14 cellular contexts compared by ENCODE assay signal in genomic region chr1:244858357-244858756, GRCh38. TPM values are rescaled to one million over a fixed set of nuclear protein-coding genes. Genes with fewer than 3 reads are reported as not detected.
DNase-seq lines count a peak whose midpoint lies in the region; ATAC-seq and TF ChIP-seq lines count a peak whose summit lies in the region.
"Had no signal": no experiment of that assay in that cellular context is flagged by ENCODE, and none has a peak within 500 bp of the region (broad histone marks: within the 10 kb centered on the region; RNA-seq: fewer than 3 reads in every experiment).

No MANE protein-coding gene starts in this region.

- TF ChIP-seq CTCF in NB4 (IDR thresholded peaks at IDR 0.05; ENCODE audit: low read depth, low read length) (no peak), neutrophil (IDR thresholded peaks at IDR 0.05) (no peak), CD14-positive monocyte (IDR thresholded peaks at IDR 0.05) (no peak)

- peak overlapping the region; percentile 84 for H3K4me3 ChIP-seq in NB4 (ENCODE audit: low read depth, low read length)
- no peak overlapping the region for H3K4me3 ChIP-seq in neutrophil (ENCODE audit: low read depth in 1 of 2, low read length in 1 of 2)

- no peaks in the 10 kb centered on the region for H3K27me3 ChIP-seq in neutrophil

- DNase-seq in activated CD4-positive, alpha-beta T cell treated with anti-CD3 and anti-CD28 coated beads, Interleukin-2, amount 10 ng/mL, durations not matched to agents 24 days and 14 days, result no peak
- DNase-seq in activated CD4-positive, alpha-beta T cell treated with anti-CD3 and anti-CD28 coated beads for 1 hour, result no peak
- DNase-seq in NB4 (ENCODE audit: low read depth), result no peak
- DNase-seq in activated naive CD8-positive, alpha-beta T cell treated with anti-CD3 and anti-CD28 coated beads, Interleukin-2, amount 50 U/mL, for 24 hours, result no peak
- no peak for DNase-seq in CD14-positive monocyte (ENCODE audit: low spot score)
- no peak for DNase-seq in activated CD8-positive, alpha-beta memory T cell treated with anti-CD3 and anti-CD28 coated beads, Interleukin-2, amount 50 U/mL, for 4 hours
- DNase-seq: ACHN; activated CD4-positive, CD25-positive, alpha-beta regulatory T cell treated with anti-CD3 and anti-CD28 coated beads, Interleukin-2, amount 50 U/mL, for 72 hours; GF-D8; MM.1S; NCI-H2081; NCI-H774 had no signal

- H3K4me3 Mint-ChIP-seq in activated CD4-positive, alpha-beta T cell treated with anti-CD3 and anti-CD28 coated beads, Interleukin-2, amount 10 ng/mL, durations not matched to agents 24 days and 14 days, result peak overlapping the region; percentile 43
- peak overlapping the region; percentile 64 for H3K4me3 Mint-ChIP-seq in activated naive CD8-positive, alpha-beta T cell treated with anti-CD3 and anti-CD28 coated beads, Interleukin-2, amount 50 U/mL, for 24 hours
- H3K4me3 Mint-ChIP-seq in CD14-positive monocyte, result no peak overlapping the region

- intact Hi-C loops in activated CD4-positive, alpha-beta T cell treated with anti-CD3 and anti-CD28 coated beads, Interleukin-2, amount 10 ng/mL, durations not matched to agents 24 days and 14 days (cut with micrococcal nuclease), result no loop called here
- intact Hi-C loops in CD14-positive monocyte (cut with micrococcal nuclease), result no loop called here

- no peak overlapping the region for H3K27ac Mint-ChIP-seq in activated CD4-positive, alpha-beta T cell treated with anti-CD3 and anti-CD28 coated beads, Interleukin-2, amount 10 ng/mL, durations not matched to agents 24 days and 14 days
- peak overlapping the region; percentile 65 for H3K27ac Mint-ChIP-seq in activated naive CD8-positive, alpha-beta T cell treated with anti-CD3 and anti-CD28 coated beads, Interleukin-2, amount 50 U/mL, for 24 hours
- peak overlapping the region in 1 of 7 donors; percentile 48 for H3K27ac Mint-ChIP-seq in CD14-positive monocyte

- no peaks in the 10 kb centered on the region for H3K9me3 ChIP-seq in neutrophil

- no peak for ATAC-seq in activated naive CD8-positive, alpha-beta T cell treated with anti-CD3 and anti-CD28 coated beads, Interleukin-2, amount 50 U/mL, for 24 hours
- ATAC-seq in GM21526 (IDR thresholded peaks at IDR 0.05; ENCODE audit: low FRiP score, unreplicated experiment), result no peak

- peak overlapping the region; percentile 12 for H3K27ac ChIP-seq in neutrophil

- H3K9me3 Mint-ChIP-seq in activated CD4-positive, alpha-beta T cell treated with anti-CD3 and anti-CD28 coated beads, Interleukin-2, amount 10 ng/mL, durations not matched to agents 24 days and 14 days, result no peaks in the 10 kb centered on the region
- H3K9me3 Mint-ChIP-seq in activated naive CD8-positive, alpha-beta T cell treated with anti-CD3 and anti-CD28 coated beads, Interleukin-2, amount 50 U/mL, for 24 hours, result no peaks in the 10 kb centered on the region
- no peaks in the 10 kb centered on the region for H3K9me3 Mint-ChIP-seq in CD14-positive monocyte

- no peaks in the 10 kb centered on the region for H3K27me3 Mint-ChIP-seq in activated CD4-positive, alpha-beta T cell treated with anti-CD3 and anti-CD28 coated beads, Interleukin-2, amount 10 ng/mL, durations not matched to agents 24 days and 14 days
- H3K27me3 Mint-ChIP-seq in activated naive CD8-positive, alpha-beta T cell treated with anti-CD3 and anti-CD28 coated beads, Interleukin-2, amount 50 U/mL, for 24 hours, result peaks cover 1% of the 10 kb centered on the region
- H3K27me3 Mint-ChIP-seq in CD14-positive monocyte (ENCODE audit: low read depth in 3 of 3), result peaks cover 0 to 3% (median 0%) of the 10 kb centered on the region in 3 donors

- TF ChIP-seq POLR2A in NB4 (IDR thresholded peaks at IDR 0.05; ENCODE audit: extremely low read depth, insufficient read length), result no peak

- peaks cover 75% of the 10 kb centered on the region for H3K36me3 ChIP-seq in neutrophil

- peaks cover 88% of the 10 kb centered on the region for H3K36me3 Mint-ChIP-seq in activated CD4-positive, alpha-beta T cell treated with anti-CD3 and anti-CD28 coated beads, Interleukin-2, amount 10 ng/mL, durations not matched to agents 24 days and 14 days (ENCODE audit: low read depth)
- peaks cover 95% of the 10 kb centered on the region for H3K36me3 Mint-ChIP-seq in activated naive CD8-positive, alpha-beta T cell treated with anti-CD3 and anti-CD28 coated beads, Interleukin-2, amount 50 U/mL, for 24 hours (ENCODE audit: low read depth)
- H3K36me3 Mint-ChIP-seq in CD14-positive monocyte, result peaks cover 83 to 88% of the 10 kb centered on the region in 2 donors

- H3K4me1 Mint-ChIP-seq in activated CD4-positive, alpha-beta T cell treated with anti-CD3 and anti-CD28 coated beads, Interleukin-2, amount 10 ng/mL, durations not matched to agents 24 days and 14 days, result peaks cover 68% of the 10 kb centered on the region
- H3K4me1 Mint-ChIP-seq in activated naive CD8-positive, alpha-beta T cell treated with anti-CD3 and anti-CD28 coated beads, Interleukin-2, amount 50 U/mL, for 24 hours, result peaks cover 84% of the 10 kb centered on the region
- H3K4me1 Mint-ChIP-seq in CD14-positive monocyte, result peaks cover 71% of the 10 kb centered on the region

- peaks cover 38 to 47% of the 10 kb centered on the region in 2 experiments for H3K4me1 ChIP-seq in neutrophil (ENCODE audit: control insufficient read depth in 1 of 2, insufficient read depth in 1 of 2, low read depth in 1 of 2, low read length in 1 of 2)

RNA-seq across cellular contexts. Expression of gene HNRNPU, which starts 6.0 kb away (rescaled TPM):
- total RNA-seq in activated CD4-positive, alpha-beta T cell treated with anti-CD3 and anti-CD28 coated beads, Interleukin-2, amount 10 ng/mL, durations not matched to agents 24 days and 14 days, result 611 and 612 TPM in 2 replicates
- 100 to 1,000 TPM in 1 of 2 donors, 10 to 100 TPM in 1; 71.5 to 143 TPM for polyA plus RNA-seq in CD14-positive monocyte

RNA-seq across cellular contexts. Expression of gene COX20, which starts 22.9 kb away (rescaled TPM):
- 28.6 and 30.0 TPM in 2 replicates for total RNA-seq in activated CD4-positive, alpha-beta T cell treated with anti-CD3 and anti-CD28 coated beads, Interleukin-2, amount 10 ng/mL, durations not matched to agents 24 days and 14 days
- 10 to 100 TPM; 15.8 to 17.9 TPM for polyA plus RNA-seq in CD14-positive monocyte

Comparison
In these comparisons a context has a peak if more than half of its experiments do, and no peak if none do; other contexts are left out.
1. H3K4me3 Mint-ChIP-seq: peak in activated CD4-positive, alpha-beta T cell treated with anti-CD3 and anti-CD28 coated beads, Interleukin-2, amount 10 ng/mL, durations not matched to agents 24 days and 14 days (single experiment) and activated naive CD8-positive, alpha-beta T cell treated with anti-CD3 and anti-CD28 coated beads, Interleukin-2, amount 50 U/mL, for 24 hours (single experiment); none in CD14-positive monocyte (0 of 2).